29 cellular contexts compared by ENCODE assay signal in the genomic region with DNA sequence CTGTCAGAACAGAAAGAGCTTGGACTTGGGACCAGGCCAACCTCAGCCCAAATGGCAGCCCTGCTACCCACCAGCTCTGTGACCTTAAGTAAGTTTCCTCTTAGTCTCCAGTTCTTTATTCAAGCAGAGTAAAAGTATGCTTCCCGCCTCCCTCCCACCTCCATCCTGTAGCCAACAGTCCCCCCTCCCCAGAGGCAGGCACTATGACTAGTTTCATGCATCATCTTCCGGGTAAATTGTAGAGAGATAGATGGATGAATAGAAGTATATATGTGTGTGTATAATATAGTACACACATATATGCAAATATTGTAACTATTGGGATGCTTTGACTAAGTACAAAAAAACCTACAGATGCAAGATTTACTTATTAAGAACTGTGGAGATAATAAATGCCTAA.
"Had no signal": no experiment of that assay in that cellular context is flagged by ENCODE, and none has a peak within 500 bp of the region (broad histone marks: within the 10 kb centered on the region; RNA-seq: fewer than 3 reads in every experiment).

No MANE protein-coding gene starts in this region.

- H2AFZ ChIP-seq: PC-9 had no signal

- H3K27ac ChIP-seq: cardiac muscle cell, PC-9 had no signal

- H3K4me2 ChIP-seq: PC-9 had no signal

- H3K4me3 ChIP-seq: cardiac muscle cell, PC-9 had no signal

- FAIRE-seq: astrocyte, TTC549 had no signal

- DNase-seq: activated B cell treated with CpG ODN at 0.5 μM for 24 hours; activated CD4-positive, alpha-beta memory T cell treated with anti-CD3 and anti-CD28 coated beads for 36 hours; activated CD4-positive, alpha-beta T cell treated with anti-CD3 and anti-CD28 coated beads for 1 hour; activated CD4-positive, alpha-beta T cell treated with anti-CD3 and anti-CD28 coated beads, Interleukin-2, amount 10 ng/mL, durations not matched to agents 24 days and 14 days; activated CD8-positive, alpha-beta memory T cell treated with anti-CD3 and anti-CD28 coated beads for 24 hours; activated effector memory CD4-positive, alpha-beta T cell treated with anti-CD3 and anti-CD28 coated beads, Interleukin-2, amount 50 U/mL, for 16 hours; activated naive CD4-positive, alpha-beta T cell treated with anti-CD3 and anti-CD28 coated beads for 36 hours; activated T-cell treated with anti-CD3 and anti-CD28 coated beads, Interleukin-2, amount 50 U/mL, for 4 hours; amygdala; KBM-7; MV-4-11; NCI-H1092 treated with DMSO at 0.1 percent for 48 hours; NCI-H1417 treated with DMSO at 0.1 percent for 48 hours; NCI-H1694; NCI-H2029; NCI-H2107; NCI-H2171 treated with DMSO at 0.1 percent for 48 hours; NCI-H226; NCI-H526; NCI-H774; NK-92 treated with Interleukin-12 subunit alpha and Interleukin-12 subunit beta, amount 100 ng/mL, for 24 hours; PC-9; SIG-M5; T-cell; T-helper 2 cell; T1000 had no signal

- H3K36me3 ChIP-seq: cardiac muscle cell had no signal

- H3K27me3 ChIP-seq: cardiac muscle cell had no signal

- ATAC-seq: activated T-cell treated with anti-CD3 and anti-CD28 coated beads, Interleukin-2, amount 50 U/mL, for 4 hours; T-cell had no signal
